ENCODE assay signal across 11 cellular contexts in the genomic region with DNA sequence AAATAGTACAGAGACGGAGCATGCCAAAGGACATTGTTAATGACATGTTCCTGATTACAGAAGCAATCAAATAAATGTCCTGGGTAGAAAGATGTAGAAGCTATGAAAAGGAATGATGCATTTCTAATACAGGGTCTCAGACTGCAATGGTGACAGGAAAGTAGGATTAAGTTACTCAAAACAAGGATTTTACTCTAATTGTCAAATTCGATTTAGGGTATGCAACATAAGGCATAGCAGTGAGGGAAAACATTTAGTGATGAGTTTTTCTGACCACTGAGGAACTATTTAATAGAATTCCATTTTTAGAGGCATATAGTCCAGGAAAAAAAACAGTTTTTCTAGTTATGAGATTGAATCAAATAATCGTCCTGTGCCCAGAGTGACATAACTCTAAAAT.
"Had no signal": no experiment of that assay in that cellular context is flagged by ENCODE, and none has a peak within 500 bp of the region (broad histone marks: within the 10 kb centered on the region; RNA-seq: fewer than 3 reads in every experiment).

No MANE protein-coding gene starts in this region.

- H3K4me2 ChIP-seq: GM23338 had no signal

- FAIRE-seq: H1, H54 had no signal

- H3K4me3 ChIP-seq: GM23248, GM23338, HAP-1 had no signal

- DNase-seq: GM23248, GOT3, H7, H9, HCEC 1CT, HFFc6 had no signal

- H3K9ac ChIP-seq: GM23248 had no signal

- H3K9me3 ChIP-seq: HAP-1 had no signal

- H3K27ac ChIP-seq: GM23248 had no signal

- H3K36me3 ChIP-seq: HAP-1 had no signal

- H3K4me1 ChIP-seq: HAP-1 had no signal

- ATAC-seq: GM23338, HCT116 had no signal

- H2AFZ ChIP-seq: GM23248, GM23338 had no signal
